Comparison of ENCODE assay signal across 1 cellular context in genomic region chr6:22353036-22353560, GRCh38.
TF ChIP-seq lines count a peak whose summit lies in the region.

No MANE protein-coding gene starts in this region.

TF ChIP-seq in IMR-90, 13 proteins besides CTCF, POLR2A, EP300 and RAD21:
- no peak for TF ChIP-seq RFX5 (IDR thresholded peaks at IDR 0.05; ENCODE audit: low read depth, low read length)
- TF ChIP-seq NFE2L2 (IDR thresholded peaks at IDR 0.05; ENCODE audit: low read depth, low read length), result no peak
- 0 out of 2 replicates have a peak, but pooled peaks have one; percentile 4 for TF ChIP-seq CEBPB (IDR thresholded peaks at IDR 0.05; ENCODE audit: low read depth, low read length)
- TF ChIP-seq, protein P1, sequence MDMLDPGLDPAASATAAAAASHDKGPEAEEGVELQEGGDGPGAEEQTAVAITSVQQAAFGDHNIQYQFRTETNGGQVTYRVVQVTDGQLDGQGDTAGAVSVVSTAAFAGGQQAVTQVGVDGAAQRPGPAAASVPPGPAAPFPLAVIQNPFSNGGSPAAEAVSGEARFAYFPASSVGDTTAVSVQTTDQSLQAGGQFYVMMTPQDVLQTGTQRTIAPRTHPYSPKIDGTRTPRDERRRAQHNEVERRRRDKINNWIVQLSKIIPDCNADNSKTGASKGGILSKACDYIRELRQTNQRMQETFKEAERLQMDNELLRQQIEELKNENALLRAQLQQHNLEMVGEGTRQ (IDR thresholded peaks at IDR 0.05; ENCODE audit: low read depth, low read length), result no peak
